8 cellular contexts compared by ENCODE assay signal in the genomic region with DNA sequence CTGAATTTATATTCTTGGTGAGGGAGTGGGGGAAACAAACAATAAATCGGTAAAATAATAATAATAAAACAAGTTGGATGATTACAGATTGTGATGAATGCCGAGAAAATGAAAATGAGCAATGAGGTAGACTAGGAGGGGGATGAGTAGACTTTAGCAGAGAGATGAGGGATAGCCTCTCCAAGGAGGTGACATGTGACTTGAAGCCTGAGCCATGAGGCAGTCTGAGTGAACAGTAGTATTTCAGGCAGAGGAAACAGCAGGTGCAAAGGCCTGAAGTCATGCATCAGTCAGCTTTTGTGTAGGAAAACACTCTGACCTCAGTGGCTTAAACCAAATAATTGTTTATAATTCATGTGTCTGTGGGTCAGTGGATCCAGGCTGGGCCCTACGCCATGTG. TPM values are rescaled to one million over a fixed set of nuclear protein-coding genes. Genes with fewer than 3 reads are reported as not detected.
"Had no signal": no experiment of that assay in that cellular context is flagged by ENCODE, and none has a peak within 500 bp of the region (broad histone marks: within the 10 kb centered on the region; RNA-seq: fewer than 3 reads in every experiment).

No MANE protein-coding gene starts in this region.

- FAIRE-seq: HTR-8/SVneo, K562 had no signal

- DNase-seq: IMR-90, KBM-7 had no signal

- H3K4me3 ChIP-seq: K562 had no signal

- ATAC-seq: K562 had no signal

- H3K27ac ChIP-seq: HL-60 had no signal

RNA-seq across cellular contexts. Expression of a gene that starts 4.6 kb away (rescaled TPM):
- total RNA-seq: HT-29, HT1080, K562 had no signal
- polyA plus RNA-seq: K562 had no signal

RNA-seq across cellular contexts. Expression of a gene that starts 29.9 kb away (rescaled TPM):
- total RNA-seq: HT-29, HT1080, IMR-90, K562 had no signal
- polyA plus RNA-seq: IgD-negative memory B cell, IMR-90, K562 had no signal

RNA-seq across cellular contexts. Expression of a gene that starts 34.3 kb away (rescaled TPM):
- total RNA-seq: HT-29 had no signal
